ENCODE assay signal across 14 cellular contexts in the genomic region with DNA sequence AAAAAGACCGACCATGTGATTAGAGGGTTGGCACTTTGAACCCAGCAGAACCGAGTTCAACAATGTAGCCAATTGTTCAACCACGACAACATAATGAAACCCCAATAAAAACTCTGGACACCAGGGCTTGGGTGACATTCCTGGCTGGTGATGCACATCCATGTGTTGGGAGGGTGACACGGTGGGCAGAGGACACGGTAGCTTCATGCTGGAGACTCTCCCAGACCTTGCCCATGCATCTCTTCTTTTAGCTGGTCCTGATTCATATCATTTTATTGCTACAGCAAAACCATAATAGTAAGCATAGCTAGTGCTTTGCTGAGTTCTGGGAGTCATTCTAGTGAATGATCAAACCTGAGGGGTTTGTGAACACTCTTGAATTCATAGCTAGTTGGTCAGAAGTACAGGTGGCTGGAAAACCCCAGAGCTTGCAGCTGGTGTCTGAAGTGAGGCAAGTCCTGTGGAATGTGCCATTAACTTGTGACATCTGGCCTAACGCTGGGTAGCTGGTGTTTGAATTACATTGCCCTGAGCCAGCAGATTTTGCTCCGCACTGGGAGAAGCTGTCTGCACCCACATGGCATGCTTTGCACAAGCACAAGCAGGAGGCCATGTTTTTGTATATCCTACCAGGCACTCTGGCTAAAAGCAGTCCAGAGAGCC. TPM values are rescaled to one million over a fixed set of nuclear protein-coding genes. Genes with fewer than 3 reads are reported as not detected.
A peak's percentile ranks its signal among the peaks of the same experiment; 100 is the strongest.
DNase-seq lines count a peak whose midpoint lies in the region; ATAC-seq and TF ChIP-seq lines count a peak whose summit lies in the region.
"Had no signal": no experiment of that assay in that cellular context is flagged by ENCODE, and none has a peak within 500 bp of the region (broad histone marks: within the 10 kb centered on the region; RNA-seq: fewer than 3 reads in every experiment).

No MANE protein-coding gene starts in this region.

- H3K56ac ChIP-seq in IMR-90 (ENCODE audit: extremely low read depth, insufficient read depth, low read length): no peak overlapping the region

- H4K5ac ChIP-seq in IMR-90 (ENCODE audit: low read depth, low read length): no peak overlapping the region

- no peak overlapping the region for H3K18ac ChIP-seq in IMR-90 (ENCODE audit: low read depth, low read length)

- H3K9me3 Mint-ChIP-seq in activated T-helper 1 cell treated with anti-CD3 and anti-CD28 coated beads, Interleukin-12 subunit alpha, Interleukin-12 subunit beta, Interleukin-2, Interleukin-4 antibody, amounts not matched to agents 30 ng/mL and 10 ng/mL and 1 ng/mL, durations not matched to agents 14 hours and 24 hours and 36 hours: no peaks in the 10 kb centered on the region

- H3K4me2 ChIP-seq in IMR-90 (ENCODE audit: low read depth, low read length) (no peak overlapping the region), parathyroid adenoma (ENCODE audit: low read length) (no peak overlapping the region)
- H3K4me2 ChIP-seq: smooth muscle cell had no signal

- H2AFZ ChIP-seq in IMR-90 (replicated peaks; ENCODE audit: low read length, poor library complexity) (no peak overlapping the region), parathyroid adenoma (peak overlapping the region; percentile 34)

- H3K9ac ChIP-seq in IMR-90 (ENCODE audit: low read depth, low read length): no peak overlapping the region
- no peak overlapping the region for H3K9ac ChIP-seq in parathyroid adenoma

- TF ChIP-seq POLR2A in IMR-90 (IDR thresholded peaks at IDR 0.05; ENCODE audit: low read depth, low read length): no peak
- TF ChIP-seq POLR2A in GM18505 (IDR thresholded peaks at IDR 0.05; ENCODE audit: borderline replicate concordance, extremely low read depth, insufficient read depth, insufficient read length): no peak

- H2BK20ac ChIP-seq in IMR-90 (ENCODE audit: low read depth, low read length): no peak overlapping the region

- CTCF ChIA-PET in IMR-90 (lab: Yijun Ruan, JAX): no interaction called here

- BruUV-seq in IMR-90 (replicated peaks; lab: Mats Ljungman, UMichigan): no TSS peak

- no peak overlapping the region for H4K91ac ChIP-seq in IMR-90 (ENCODE audit: insufficient read depth, low read depth, low read length)

- H2AK5ac ChIP-seq in IMR-90 (ENCODE audit: low read depth, low read length): no peak overlapping the region

- H2AK9ac ChIP-seq in IMR-90 (replicated peaks; ENCODE audit: low read depth, low read length, poor library complexity): peak overlapping the region; percentile 85

- DNase-seq in EL: peak; percentile 69
- DNase-seq in IMR-90: peak; percentile 90
- DNase-seq in epithelial cell of prostate (ENCODE audit: low read depth, low spot score): peak; percentile 5
- no peak for DNase-seq in activated T-helper 1 cell treated with anti-CD3 and anti-CD28 coated beads, Interleukin-12 subunit alpha, Interleukin-12 subunit beta, Interleukin-2, Interleukin-4 antibody, amounts not matched to agents 30 ng/mL and 10 ng/mL and 1 ng/mL, durations not matched to agents 14 hours and 24 hours and 36 hours (ENCODE audit: low spot score)
- DNase-seq: activated naive CD8-positive, alpha-beta T cell treated with anti-CD3 and anti-CD28 coated beads, Interleukin-2, amount 50 U/mL, for 24 hours; effector memory CD4-positive, alpha-beta T cell; mucosa of descending colon; NCI-H2081 had no signal

- TF ChIP-seq CTCF in IMR-90 (conservative IDR thresholded peaks at IDR 0.05; ENCODE audit: low read depth, low read length): no peak
- no peak for TF ChIP-seq CTCF in parathyroid adenoma (IDR thresholded peaks at IDR 0.05)

- no peak overlapping the region for H3K4ac ChIP-seq in IMR-90 (ENCODE audit: low read depth, low read length)

- intact Hi-C loops in IMR-90 (cut with micrococcal nuclease): no loop called here
- intact Hi-C loops in activated T-helper 1 cell treated with anti-CD3 and anti-CD28 coated beads, Interleukin-12 subunit alpha, Interleukin-12 subunit beta, Interleukin-2, Interleukin-4 antibody, amounts not matched to agents 30 ng/mL and 10 ng/mL and 1 ng/mL, durations not matched to agents 14 hours and 24 hours and 36 hours (cut with micrococcal nuclease): no loop called here

- no peak overlapping the region for H2BK15ac ChIP-seq in IMR-90 (ENCODE audit: low read depth, low read length)

- dilution Hi-C loops in IMR-90 (cut with HindIII; ENCODE audit: low sequenced_read_pairs, unreplicated experiment): no loop called here

- H3K36me3 ChIP-seq in IMR-90 (ENCODE audit: control insufficient read depth, insufficient read depth, low read length): peaks cover 32% of the 10 kb centered on the region
- no peaks in the 10 kb centered on the region for H3K36me3 ChIP-seq in parathyroid adenoma (ENCODE audit: control insufficient read depth, insufficient read depth, low read length)

- H3K4me3 Mint-ChIP-seq in activated T-helper 1 cell treated with anti-CD3 and anti-CD28 coated beads, Interleukin-12 subunit alpha, Interleukin-12 subunit beta, Interleukin-2, Interleukin-4 antibody, amounts not matched to agents 30 ng/mL and 10 ng/mL and 1 ng/mL, durations not matched to agents 14 hours and 24 hours and 36 hours: no peak overlapping the region
- H3K4me3 Mint-ChIP-seq: activated naive CD8-positive, alpha-beta T cell treated with anti-CD3 and anti-CD28 coated beads, Interleukin-2, amount 50 U/mL, for 24 hours; CD14-positive monocyte had no signal

- H3K9me3 ChIP-seq in IMR-90 (ENCODE audit: control insufficient read depth, insufficient read depth, low read length): no peaks in the 10 kb centered on the region
- no peaks in the 10 kb centered on the region for H3K9me3 ChIP-seq in parathyroid adenoma (ENCODE audit: control insufficient read depth, low read length)
- H3K9me3 ChIP-seq: mucosa of descending colon had no signal

- no peaks in the 10 kb centered on the region for H3K27me3 Mint-ChIP-seq in activated T-helper 1 cell treated with anti-CD3 and anti-CD28 coated beads, Interleukin-12 subunit alpha, Interleukin-12 subunit beta, Interleukin-2, Interleukin-4 antibody, amounts not matched to agents 30 ng/mL and 10 ng/mL and 1 ng/mL, durations not matched to agents 14 hours and 24 hours and 36 hours (ENCODE audit: insufficient read depth)
- H3K27me3 Mint-ChIP-seq: activated naive CD8-positive, alpha-beta T cell treated with anti-CD3 and anti-CD28 coated beads, Interleukin-2, amount 50 U/mL, for 24 hours had no signal

- H3K14ac ChIP-seq in IMR-90 (replicated peaks; ENCODE audit: low read depth, low read length): no peak overlapping the region

- H4K20me1 ChIP-seq in IMR-90 (ENCODE audit: insufficient read depth, low read length): no peaks in the 10 kb centered on the region; the same call in 1 of the 2 replicates

- no peak overlapping the region for H2BK5ac ChIP-seq in IMR-90 (ENCODE audit: low read depth, low read length, poor library complexity, severe bottlenecking)

- H3K36me3 Mint-ChIP-seq in activated T-helper 1 cell treated with anti-CD3 and anti-CD28 coated beads, Interleukin-12 subunit alpha, Interleukin-12 subunit beta, Interleukin-2, Interleukin-4 antibody, amounts not matched to agents 30 ng/mL and 10 ng/mL and 1 ng/mL, durations not matched to agents 14 hours and 24 hours and 36 hours (ENCODE audit: low read depth): peaks cover 40% of the 10 kb centered on the region

- no peak overlapping the region for H3K27ac ChIP-seq in IMR-90 (ENCODE audit: insufficient read depth, low read length)
- no peak overlapping the region for H3K27ac ChIP-seq in epithelial cell of prostate
- H3K27ac ChIP-seq in parathyroid adenoma: peak overlapping the region; percentile 50

- H3K79me2 ChIP-seq in parathyroid adenoma: no peaks in the 10 kb centered on the region

- no peak overlapping the region for H3K27ac Mint-ChIP-seq in activated T-helper 1 cell treated with anti-CD3 and anti-CD28 coated beads, Interleukin-12 subunit alpha, Interleukin-12 subunit beta, Interleukin-2, Interleukin-4 antibody, amounts not matched to agents 30 ng/mL and 10 ng/mL and 1 ng/mL, durations not matched to agents 14 hours and 24 hours and 36 hours
- H3K27ac Mint-ChIP-seq: activated naive CD8-positive, alpha-beta T cell treated with anti-CD3 and anti-CD28 coated beads, Interleukin-2, amount 50 U/mL, for 24 hours had no signal

- H3K4me3 ChIP-seq in IMR-90 (ENCODE audit: insufficient read depth, low read depth, low read length): no peak overlapping the region
- H3K4me3 ChIP-seq in parathyroid adenoma (ENCODE audit: low read depth, low read length): no peak overlapping the region
- H3K4me3 ChIP-seq: mucosa of descending colon, smooth muscle cell had no signal

- H3K4me1 ChIP-seq in IMR-90 (ENCODE audit: control insufficient read depth, insufficient read depth, low read length) (no peaks in the 10 kb centered on the region), parathyroid adenoma (peaks cover 4% of the 10 kb centered on the region)

- no peaks in the 10 kb centered on the region; a peak in 1 of 4 replicates for H3K79me1 ChIP-seq in IMR-90 (ENCODE audit: low read depth in 1 of 2, low read length in 2 of 2)

- H3K9me1 ChIP-seq in IMR-90 (ENCODE audit: insufficient read depth, low read length): no peaks in the 10 kb centered on the region

- no peak overlapping the region for H2BK120ac ChIP-seq in IMR-90 (ENCODE audit: low read depth, low read length)

- in situ Hi-C loops in IMR-90 (cut with MboI; ENCODE audit: low sequenced_read_pairs): no loop called here

- WGBS in IMR-90 (ENCODE audit: extremely low coverage in 2 of 2, insufficient read length in 1 of 2), 2 experiments: 83% methylated on average over 2 of the region's 7 CpGs; no CpG with 5 or more reads in 1 of the 2 experiments

- ATAC-seq in IMR-90 (ENCODE audit: low read depth) (peak; percentile 35; the same call in 1 of the 2 replicates), GM21723 (IDR thresholded peaks at IDR 0.05; ENCODE audit: unreplicated experiment) (no peak), GM18505 (IDR thresholded peaks at IDR 0.05; ENCODE audit: unreplicated experiment) (no peak), GM19395 (IDR thresholded peaks at IDR 0.05; ENCODE audit: unreplicated experiment) (no peak)
- ATAC-seq: activated naive CD8-positive, alpha-beta T cell treated with anti-CD3 and anti-CD28 coated beads, Interleukin-2, amount 50 U/mL, for 24 hours; mucosa of descending colon had no signal

- H4K8ac ChIP-seq in IMR-90 (ENCODE audit: low read depth in 2 of 2, low read length in 2 of 2): no peak overlapping the region

- H3K27me3 ChIP-seq in IMR-90 (ENCODE audit: control insufficient read depth, insufficient read depth, low read length) (no peaks in the 10 kb centered on the region), parathyroid adenoma (ENCODE audit: control insufficient read depth, insufficient read depth, low read length) (no peaks in the 10 kb centered on the region)

- H3K23ac ChIP-seq in IMR-90 (ENCODE audit: low read depth, low read length): no peak overlapping the region

- no peaks in the 10 kb centered on the region for H3K4me1 Mint-ChIP-seq in activated T-helper 1 cell treated with anti-CD3 and anti-CD28 coated beads, Interleukin-12 subunit alpha, Interleukin-12 subunit beta, Interleukin-2, Interleukin-4 antibody, amounts not matched to agents 30 ng/mL and 10 ng/mL and 1 ng/mL, durations not matched to agents 14 hours and 24 hours and 36 hours (ENCODE audit: low read depth)
- H3K4me1 Mint-ChIP-seq: activated naive CD8-positive, alpha-beta T cell treated with anti-CD3 and anti-CD28 coated beads, Interleukin-2, amount 50 U/mL, for 24 hours; CD14-positive monocyte had no signal

- TF ChIP-seq RAD21 in IMR-90 (IDR thresholded peaks at IDR 0.05; ENCODE audit: low read length): no peak

- POLR2A ChIA-PET in IMR-90 (lab: Charles Lee; ENCODE audit: unreplicated experiment): no interaction called here

RNA-seq across cellular contexts. Expression of gene RPUSD4, which starts 14.0 kb away (rescaled TPM):
- 30.6 and 31.4 TPM in 2 replicates for total RNA-seq in IMR-90 (2012; rRNA removed)
- 20.2 and 22.1 TPM in 2 replicates for polyA plus RNA-seq in IMR-90 (2012; rRNA removed)
- polyA plus RNA-seq in IMR-90 (2012; cell fraction: cytosol; rRNA removed): 9.8 and 12.6 TPM in 2 replicates
- polyA plus RNA-seq in IMR-90 (2012; cell fraction: nucleus; rRNA removed; ENCODE audit: low replicate concordance): 46.8 and 55.0 TPM in 2 replicates
- total RNA-seq in activated T-helper 1 cell treated with anti-CD3 and anti-CD28 coated beads, Interleukin-12 subunit alpha, Interleukin-12 subunit beta, Interleukin-2, Interleukin-4 antibody, amounts not matched to agents 30 ng/mL and 10 ng/mL and 1 ng/mL, durations not matched to agents 14 hours and 24 hours and 36 hours: 49.2 and 49.8 TPM in 2 replicates

RNA-seq across cellular contexts. Expression of gene FAM118B, which starts 14.2 kb away (rescaled TPM):
- total RNA-seq in IMR-90 (2012; rRNA removed): 27.2 and 29.4 TPM in 2 replicates
- 17.9 and 20.0 TPM in 2 replicates for polyA plus RNA-seq in IMR-90 (2012; rRNA removed)
- polyA plus RNA-seq in IMR-90 (2012; cell fraction: cytosol; rRNA removed): 3.7 and 6.5 TPM in 2 replicates
- polyA plus RNA-seq in IMR-90 (2012; cell fraction: nucleus; rRNA removed; ENCODE audit: low replicate concordance): 1.5 and 12.2 TPM in 2 replicates
- 13.2 and 16.4 TPM in 2 replicates for total RNA-seq in activated T-helper 1 cell treated with anti-CD3 and anti-CD28 coated beads, Interleukin-12 subunit alpha, Interleukin-12 subunit beta, Interleukin-2, Interleukin-4 antibody, amounts not matched to agents 30 ng/mL and 10 ng/mL and 1 ng/mL, durations not matched to agents 14 hours and 24 hours and 36 hours
